21 cellular contexts compared by ENCODE assay signal in the genomic region with DNA sequence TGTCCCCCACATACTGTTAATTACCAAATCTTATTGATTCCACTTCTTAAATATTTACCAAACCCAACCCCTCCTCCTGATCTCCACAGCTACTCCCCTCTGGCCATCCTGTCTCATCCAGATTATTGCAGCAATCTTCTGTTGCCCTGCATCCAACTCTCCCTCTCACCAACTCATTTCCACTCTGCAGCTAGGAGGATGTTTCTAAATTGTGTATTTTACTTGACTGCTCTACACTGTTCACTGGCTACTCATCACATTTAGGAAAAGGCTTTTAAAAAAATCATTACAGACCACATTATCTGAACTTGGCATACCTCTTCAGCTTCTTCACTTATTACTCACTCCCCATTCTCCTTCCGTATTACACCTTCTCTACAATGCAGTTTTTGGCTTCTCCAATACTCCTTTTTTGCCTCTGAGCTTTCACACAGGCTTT.
DNase-seq lines count a peak whose midpoint lies in the region; ATAC-seq and TF ChIP-seq lines count a peak whose summit lies in the region.
"Had no signal": no experiment of that assay in that cellular context is flagged by ENCODE, and none has a peak within 500 bp of the region (broad histone marks: within the 10 kb centered on the region; RNA-seq: fewer than 3 reads in every experiment).

No MANE protein-coding gene starts in this region.

- ATAC-seq in IMR-90 (ENCODE audit: low read depth), result peak; percentile 87
- ATAC-seq in omental fat pad (ENCODE audit: low FRiP score), result peak; percentile 82
- ATAC-seq: K562, WTC11 had no signal

- H4K20me1 ChIP-seq in IMR-90 (ENCODE audit: insufficient read depth, low read length), result peaks cover 11% of the 10 kb centered on the region; the same call in 1 of the 2 replicates

- H3K4ac ChIP-seq in IMR-90 (ENCODE audit: low read depth, low read length), result no peak overlapping the region

- H3K27ac ChIP-seq in IMR-90 (ENCODE audit: insufficient read depth, low read length) (no peak overlapping the region), testis (no peak overlapping the region), SJCRH30 (no peak overlapping the region)
- H3K27ac ChIP-seq: BLaER1, epithelial cell of prostate, PC-9, SJSA1, thyroid gland had no signal

- no peaks in the 10 kb centered on the region for H3K36me3 ChIP-seq in IMR-90 (ENCODE audit: control insufficient read depth, insufficient read depth, low read length)
- H3K36me3 ChIP-seq in testis (ENCODE audit: low read depth, missing control alignments), result no peaks in the 10 kb centered on the region
- H3K36me3 ChIP-seq in SJCRH30, result no peaks in the 10 kb centered on the region
- H3K36me3 ChIP-seq: SJSA1, thyroid gland had no signal

- no peak for TF ChIP-seq RAD21 in IMR-90 (IDR thresholded peaks at IDR 0.05; ENCODE audit: low read length)

- dilution Hi-C loops in IMR-90 (cut with HindIII; ENCODE audit: low sequenced_read_pairs, unreplicated experiment), result no loop called here

- no peak overlapping the region for H4K91ac ChIP-seq in IMR-90 (ENCODE audit: insufficient read depth, low read depth, low read length)

- no peaks in the 10 kb centered on the region for H3K9me1 ChIP-seq in IMR-90 (ENCODE audit: insufficient read depth, low read length)

- no peak overlapping the region for H3K18ac ChIP-seq in IMR-90 (ENCODE audit: low read depth, low read length)

- H3K9me3 ChIP-seq in IMR-90 (ENCODE audit: control insufficient read depth, insufficient read depth, low read length), result no peaks in the 10 kb centered on the region
- no peaks in the 10 kb centered on the region for H3K9me3 ChIP-seq in testis
- H3K9me3 ChIP-seq in SJCRH30 (replicated peaks), result no peaks in the 10 kb centered on the region
- H3K9me3 ChIP-seq: BLaER1, SJSA1, thyroid gland had no signal

- H3K4me2 ChIP-seq in IMR-90 (ENCODE audit: low read depth, low read length), result no peak overlapping the region
- H3K4me2 ChIP-seq: BLaER1, PC-9 had no signal

- H3K9ac ChIP-seq in IMR-90 (ENCODE audit: low read depth, low read length), result no peak overlapping the region
- H3K9ac ChIP-seq: BLaER1 had no signal

- DNase-seq in EH (ENCODE audit: low read depth) (peak; percentile 74), IMR-90 (peak; percentile 72), fibroblast of gingiva (ENCODE audit: low read depth) (peak; percentile 34), omental fat pad (ENCODE audit: low spot score) (no peak), testis (no peak), SJCRH30 (no peak)
- DNase-seq in activated effector memory CD4-positive, alpha-beta T cell treated with Interleukin-2 at 50 U/mL for 16 hours, result no peak
- DNase-seq: activated CD4-positive, alpha-beta T cell treated with anti-CD3 and anti-CD28 coated beads, Interleukin-2, amount 50 U/mL, for 48 hours; activated effector memory CD4-positive, alpha-beta T cell treated with anti-CD3 and anti-CD28 coated beads, Interleukin-2, amount 50 U/mL, for 16 hours; MV-4-11; NCI-H187 treated with DMSO at 0.1 percent for 48 hours; NCI-H2227 treated with DMSO at 0.1 percent for 48 hours; nephron progenitor cell; PC-9; stimulated activated naive CD4-positive, alpha-beta T cell; thyroid gland had no signal

- intact Hi-C loops in IMR-90 (cut with micrococcal nuclease), result loop anchor here (10.0 kb wide), 1 partner anchor 83 kb away; no protein-coding TSS in a partner anchor
- intact Hi-C loops in testis (cut with DNase I; ENCODE audit: low total_unique reads), result no loop called here

- WGBS in IMR-90 (ENCODE audit: extremely low coverage in 2 of 2, insufficient read length in 1 of 2), 2 experiments, result 33 to 100% methylated on average over 1 of the region's 1 CpG
- WGBS in testis, 2 donors, result 79 to 90% methylated on average over 1 of the region's 1 CpG

- no TSS peak for BruUV-seq in IMR-90 (replicated peaks; lab: Mats Ljungman, UMichigan)

- no peak overlapping the region for H2AK5ac ChIP-seq in IMR-90 (ENCODE audit: low read depth, low read length)

- H3K27me3 ChIP-seq in IMR-90 (ENCODE audit: control insufficient read depth, insufficient read depth, low read length), result no peaks in the 10 kb centered on the region
- H3K27me3 ChIP-seq in testis, result no peaks in the 10 kb centered on the region
- no peaks in the 10 kb centered on the region for H3K27me3 ChIP-seq in SJCRH30
- H3K27me3 ChIP-seq: BLaER1, SJSA1, thyroid gland had no signal

- POLR2A ChIA-PET in IMR-90 (lab: Charles Lee; ENCODE audit: unreplicated experiment), result no interaction called here

- no peak overlapping the region for H4K5ac ChIP-seq in IMR-90 (ENCODE audit: low read depth, low read length)

- no peak overlapping the region for H4K8ac ChIP-seq in IMR-90 (ENCODE audit: low read depth in 2 of 2, low read length in 2 of 2)

- no peak overlapping the region for H2BK5ac ChIP-seq in IMR-90 (ENCODE audit: low read depth, low read length, poor library complexity, severe bottlenecking)

- peaks cover 4 to 17% of the 10 kb centered on the region in 2 experiments; a peak in 3 of 4 replicates for H3K79me1 ChIP-seq in IMR-90 (ENCODE audit: low read depth in 1 of 2, low read length in 2 of 2)

- H2BK20ac ChIP-seq in IMR-90 (ENCODE audit: low read depth, low read length), result no peak overlapping the region

- in situ Hi-C loops in IMR-90 (cut with MboI; ENCODE audit: low sequenced_read_pairs), result no loop called here

- no peak overlapping the region for H2AFZ ChIP-seq in IMR-90 (replicated peaks; ENCODE audit: low read length, poor library complexity)
- H2AFZ ChIP-seq: PC-9 had no signal

- no peak overlapping the region for H3K4me3 ChIP-seq in IMR-90 (ENCODE audit: insufficient read depth, low read depth, low read length)
- H3K4me3 ChIP-seq in testis, result no peak overlapping the region
- no peak overlapping the region for H3K4me3 ChIP-seq in SJCRH30
- H3K4me3 ChIP-seq: BLaER1, K562, PC-9, SJSA1, thyroid gland had no signal

- H3K14ac ChIP-seq in IMR-90 (replicated peaks; ENCODE audit: low read depth, low read length), result no peak overlapping the region

- no peak overlapping the region for H2BK120ac ChIP-seq in IMR-90 (ENCODE audit: low read depth, low read length)

- CTCF ChIA-PET in IMR-90 (lab: Yijun Ruan, JAX), result interaction anchor here (0.6 kb wide), 1 partner anchor 30 kb away, joined by 4 read pairs; no protein-coding TSS in a partner anchor

- no peak overlapping the region for H2BK15ac ChIP-seq in IMR-90 (ENCODE audit: low read depth, low read length)

- TF ChIP-seq POLR2A in IMR-90 (IDR thresholded peaks at IDR 0.05; ENCODE audit: low read depth, low read length) (no peak), testis (IDR thresholded peaks at IDR 0.05) (no peak)

- H2AK9ac ChIP-seq in IMR-90 (replicated peaks; ENCODE audit: low read depth, low read length, poor library complexity), result no peak overlapping the region

- H3K56ac ChIP-seq in IMR-90 (ENCODE audit: extremely low read depth, insufficient read depth, low read length), result no peak overlapping the region

- TF ChIP-seq CTCF in IMR-90 (conservative IDR thresholded peaks at IDR 0.05; ENCODE audit: low read depth, low read length), result no peak
- TF ChIP-seq CTCF in omental fat pad (IDR thresholded peaks at IDR 0.05), result no peak
- no peak for TF ChIP-seq CTCF in testis (IDR thresholded peaks at IDR 0.05)

- H3K23ac ChIP-seq in IMR-90 (ENCODE audit: low read depth, low read length), result no peak overlapping the region

- peaks cover 3% of the 10 kb centered on the region for H3K4me1 ChIP-seq in IMR-90 (ENCODE audit: control insufficient read depth, insufficient read depth, low read length)
- no peaks in the 10 kb centered on the region for H3K4me1 ChIP-seq in testis
- H3K4me1 ChIP-seq in SJCRH30, result peaks cover 6% of the 10 kb centered on the region
- H3K4me1 ChIP-seq: SJSA1, thyroid gland had no signal

TF ChIP-seq in IMR-90, 13 proteins besides CTCF, POLR2A, EP300 and RAD21:
- TF ChIP-seq CEBPB (IDR thresholded peaks at IDR 0.05; ENCODE audit: low read depth, low read length) (peak; percentile 40; the same call in 1 of the 2 replicates), BHLHE40 (IDR thresholded peaks at IDR 0.05; ENCODE audit: low read depth, low read length) (no peak)

Comparison
In these comparisons a context has a peak if more than half of its experiments do, and no peak if none do; other contexts are left out.
1. DNase-seq: peak in EH (single experiment), IMR-90 (single experiment) and fibroblast of gingiva (single experiment); none in omental fat pad (single experiment), testis (single experiment), SJCRH30 (0 of 2) and activated effector memory CD4-positive, alpha-beta T cell treated with Interleukin-2 at 50 U/mL for 16 hours (single experiment).